ENCODE assay signal across 8 cellular contexts in genomic region chr17:29389994-29390855, GRCh38. TPM values are rescaled to one million over a fixed set of nuclear protein-coding genes. Genes with fewer than 3 reads are reported as not detected.
DNase-seq lines count a peak whose midpoint lies in the region; ATAC-seq, FAIRE-seq and TF ChIP-seq lines count a peak whose summit lies in the region.

TAOK1 (plus strand) TSS chr17:29390363; CDS start chr17:29451549, 61,186 bp downstream.

- H3K9me3 Mint-ChIP-seq in activated B cell treated with CpG ODN at 0.5 μM for 24 hours, result no peaks in the 10 kb centered on the region

- peaks cover 12% of the 10 kb centered on the region for H3K36me3 Mint-ChIP-seq in activated B cell treated with CpG ODN at 0.5 μM for 24 hours (ENCODE audit: low read depth)

- peaks cover 41% of the 10 kb centered on the region for H3K4me1 Mint-ChIP-seq in activated B cell treated with CpG ODN at 0.5 μM for 24 hours

- peak within 1 kb of the TSS; percentile 88 to 90 for H3K27ac ChIP-seq in small intestine (ENCODE audit: low read depth in 1 of 2, low read length in 1 of 2)

- no peak for TF ChIP-seq CTCF in AG04449 (IDR thresholded peaks at IDR 0.05; ENCODE audit: insufficient read depth, low read length, missing control alignments)
- TF ChIP-seq CTCF in activated B cell treated with CpG ODN at 0.5 μM for 24 hours (IDR thresholded peaks at IDR 0.05), result no peak
- no peak for TF ChIP-seq CTCF in cardiac fibroblast (IDR thresholded peaks at IDR 0.05; ENCODE audit: low read depth, low read length)

- POLR2A ChIA-PET in AG04449 (lab: Yijun Ruan, JAX), result interaction anchor here (1.2 to 1.3 kb wide), 2 partner anchors 14 to 96 kb away, joined by 5 to 6 read pairs; partner anchors contain the start of gene NUFIP2
- POLR2A ChIA-PET in activated B cell treated with CpG ODN at 0.5 μM for 24 hours (lab: Charles Lee), result interaction anchor here (0.5 to 2.0 kb wide), 20 partner anchors 9 to 1331 kb away, joined by 3 to 16 read pairs (median 4); partner anchors contain the start of genes ABHD15, ANKRD13B, NUFIP2 and TP53I13

- H3K27me3 Mint-ChIP-seq in activated B cell treated with CpG ODN at 0.5 μM for 24 hours, result no peaks in the 10 kb centered on the region

- no peaks in the 10 kb centered on the region for H3K27me3 ChIP-seq in small intestine (ENCODE audit: control insufficient read depth in 2 of 2, insufficient read depth in 2 of 2, low read length in 2 of 2)

- intact Hi-C loops in activated B cell treated with CpG ODN at 0.5 μM for 24 hours (cut with micrococcal nuclease), result loop anchor here (1.0 to 10.0 kb wide), 4 partner anchors 20 to 245 kb away; partner anchors contain the start of genes ABHD15 and NUFIP2

- H3K4me3 ChIP-seq in AG04449 (ENCODE audit: low read depth, low read length) (peak within 1 kb of the TSS; percentile 88), cardiac fibroblast (replicated peaks in 1 of 2; ENCODE audit: low read depth in 2 of 2, low read length in 2 of 2) (peak within 1 kb of the TSS; percentile 71 to 89), small intestine (ENCODE audit: low read depth in 1 of 2, low read length in 2 of 2) (peak within 1 kb of the TSS; percentile 80 to 99)

- H3K4me3 Mint-ChIP-seq in activated B cell treated with CpG ODN at 0.5 μM for 24 hours, result peak within 1 kb of the TSS; percentile 91

- no peaks in the 10 kb centered on the region for H3K9me3 ChIP-seq in small intestine (ENCODE audit: control insufficient read depth, low read depth)

- CTCF ChIA-PET in AG04449 (lab: Yijun Ruan, JAX) (interaction anchor here (1.0 kb wide), 1 partner anchor 20 kb away, joined by 3 read pairs; no protein-coding TSS in a partner anchor), activated B cell treated with CpG ODN at 0.5 μM for 24 hours (lab: Charles Lee) (interaction anchor here (0.8 to 1.2 kb wide), 2 partner anchors 20 to 96 kb away, joined by 3 to 4 read pairs; partner anchors contain the start of gene NUFIP2)

- peak; percentile 84 for DNase-seq in AG04449 (ENCODE audit: low read depth, low spot score)
- DNase-seq in NCI-H345 treated with DMSO at 0.1 percent for 48 hours (lab: John Stamatoyannopoulos, UW; ENCODE audit: unreplicated experiment), result peak; percentile 89
- peak; percentile 95 for DNase-seq in activated B cell treated with CpG ODN at 0.5 μM for 24 hours
- DNase-seq in cardiac fibroblast (ENCODE audit: low read depth in 2 of 2), result peak; percentile 99
- DNase-seq in iPS-NIHi11 (ENCODE audit: low spot score), result peak; percentile 95
- DNase-seq in small intestine, result peak; percentile 99

- no peaks in the 10 kb centered on the region for H3K4me1 ChIP-seq in small intestine (ENCODE audit: control insufficient read depth in 2 of 2, insufficient read depth in 1 of 2, low read depth in 1 of 2, low read length in 1 of 2)

- ATAC-seq in GM18909 (IDR thresholded peaks at IDR 0.05; ENCODE audit: poor library complexity, unreplicated experiment) (peak; percentile 81), HG03175 (IDR thresholded peaks at IDR 0.05; ENCODE audit: unreplicated experiment) (peak; percentile 82), activated B cell treated with CpG ODN at 0.5 μM for 24 hours (ENCODE audit: low read depth) (peak; percentile 95)

- no peak for FAIRE-seq in small intestine (lab: Jason Lieb, UNC)

- H3K36me3 ChIP-seq in small intestine (ENCODE audit: control insufficient read depth in 2 of 2, insufficient read depth in 2 of 2, low read length in 2 of 2), result no peaks in the 10 kb centered on the region

- 0 to 1% (median 0%) methylated on average over 51 to 88 of the region's 88 CpGs for WGBS in small intestine, 3 donors

- H3K27ac Mint-ChIP-seq in activated B cell treated with CpG ODN at 0.5 μM for 24 hours, result peak within 1 kb of the TSS; percentile 93

RNA-seq across cellular contexts. Expression of gene TAOK1, which starts in this region (rescaled TPM):
- total RNA-seq in activated B cell treated with CpG ODN at 0.5 μM for 24 hours, result 55.1 and 55.5 TPM in 2 replicates
- polyA plus RNA-seq in small intestine, result 1 to 10 TPM; 4.1 to 7.4 (median 4.5) TPM

Comparison
In these comparisons a context has a peak if more than half of its experiments do, and no peak if none do; other contexts are left out.
1. Peak in every context shown above with its lines: DNase-seq, ATAC-seq, H3K4me3 ChIP-seq and H3K27ac ChIP-seq.